11 cellular contexts compared by ENCODE assay signal in the genomic region with DNA sequence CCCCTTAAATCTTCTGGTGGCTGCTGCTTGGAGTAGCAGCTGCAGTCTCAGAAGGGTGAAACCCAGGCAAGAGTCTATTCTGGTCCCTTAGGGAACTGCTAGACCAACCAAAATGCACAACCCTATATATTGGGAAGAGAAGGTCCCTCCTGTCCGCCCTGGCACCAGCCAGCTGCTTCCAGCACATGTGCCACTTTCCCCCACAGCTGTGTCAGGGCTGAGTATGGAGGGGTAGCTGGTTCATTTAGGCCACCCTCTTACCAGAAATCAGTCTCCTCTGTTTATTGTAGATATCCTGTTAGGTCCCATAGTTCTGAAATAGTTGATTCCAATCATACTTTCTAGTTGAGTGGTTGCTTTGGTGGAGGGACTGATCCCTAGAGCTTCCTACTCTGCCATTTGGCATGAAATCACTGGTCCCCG.
A peak's percentile ranks its signal among the peaks of the same experiment; 100 is the strongest.
DNase-seq lines count a peak whose midpoint lies in the region; ATAC-seq, FAIRE-seq and TF ChIP-seq lines count a peak whose summit lies in the region.
"Had no signal": no experiment of that assay in that cellular context is flagged by ENCODE, and none has a peak within 500 bp of the region (broad histone marks: within the 10 kb centered on the region; RNA-seq: fewer than 3 reads in every experiment).

No MANE protein-coding gene starts in this region.

- H3K9me3 Mint-ChIP-seq in MCF 10A (ENCODE audit: unreplicated experiment) (no peaks in the 10 kb centered on the region), activated B cell treated with CpG ODN at 0.5 μM for 24 hours (no peaks in the 10 kb centered on the region)

- no peaks in the 10 kb centered on the region for H3K27me3 ChIP-seq in mammary epithelial cell (ENCODE audit: insufficient read depth, low read length)
- H3K27me3 ChIP-seq in stomach = no peaks in the 10 kb centered on the region
- H3K27me3 ChIP-seq: esophagus squamous epithelium had no signal

- H3K9ac ChIP-seq in mammary epithelial cell (ENCODE audit: insufficient read depth, low read length) = no peak overlapping the region

- no peak overlapping the region for H3K27ac ChIP-seq in mammary epithelial cell (ENCODE audit: insufficient read depth, low read depth, low read length)
- peak overlapping the region in 3 of 5 donors; percentile 30 to 66 (median 57) for H3K27ac ChIP-seq in stomach

- ATAC-seq in activated B cell treated with CpG ODN at 0.5 μM for 24 hours (ENCODE audit: low read depth) = no peak

- H3K4me3 ChIP-seq in mammary epithelial cell (replicated peaks in 1 of 3; ENCODE audit: insufficient read depth in 1 of 3, low read depth in 2 of 3, low read length in 3 of 3) (no peak overlapping the region), stomach (no peak overlapping the region)
- H3K4me3 ChIP-seq: esophagus squamous epithelium had no signal

- WGBS in mammary epithelial cell (ENCODE audit: low coverage, missing lambda C conversion rate) = 50% methylated on average over 2 of the region's 2 CpGs
- 60 to 84% (median 78%) methylated on average over 2 of the region's 2 CpGs for WGBS in stomach, 5 donors

- BruUV-seq in MCF 10A (replicated peaks; lab: Mats Ljungman, UMichigan) (TSS peak; percentile 8), mammary epithelial cell (replicated peaks; lab: Mats Ljungman, UMichigan) (no TSS peak)

- peaks cover 44% of the 10 kb centered on the region for H3K36me3 Mint-ChIP-seq in MCF 10A (ENCODE audit: insufficient read depth, unreplicated experiment)
- peaks cover 43% of the 10 kb centered on the region for H3K36me3 Mint-ChIP-seq in activated B cell treated with CpG ODN at 0.5 μM for 24 hours (ENCODE audit: low read depth)

- in situ Hi-C loops in mammary epithelial cell (cut with MboI; ENCODE audit: low sequenced_read_pairs in 2 of 2) = no loop called here

- no peak for DNase-seq in MCF 10A (ENCODE audit: unreplicated experiment)
- DNase-seq in mammary epithelial cell = no peak
- no peak for DNase-seq in activated B cell treated with CpG ODN at 0.5 μM for 24 hours
- DNase-seq in iPS-NIHi7 (ENCODE audit: extremely low spot score) = peak; percentile 10
- DNase-seq in stomach = no peak
- DNase-seq in urothelium cell line (ENCODE audit: low spot score) = no peak
- DNase-seq in SW480 (ENCODE audit: low spot score) = no peak
- DNase-seq in NCI-H1694 (lab: John Stamatoyannopoulos, UW) = no peak
- DNase-seq: activated naive CD4-positive, alpha-beta T cell treated with Interleukin-2 at 50 U/mL for 16 hours; C1 segment of cervical spinal cord; esophagus squamous epithelium had no signal

- peaks cover 85% of the 10 kb centered on the region for H3K79me2 ChIP-seq in mammary epithelial cell (ENCODE audit: insufficient read depth, low read length)

- POLR2A ChIA-PET in MCF 10A (lab: Yijun Ruan, JAX) (interaction anchor here (0.7 kb wide), 1 partner anchor 786 kb away, joined by 4 read pairs; no protein-coding TSS in a partner anchor), activated B cell treated with CpG ODN at 0.5 μM for 24 hours (lab: Charles Lee) (interaction anchor here (0.6 kb wide), 1 partner anchor 55 kb away, joined by 3 read pairs; no protein-coding TSS in a partner anchor)

- no peak overlapping the region for H3K4me3 Mint-ChIP-seq in MCF 10A (ENCODE audit: unreplicated experiment)
- H3K4me3 Mint-ChIP-seq in activated B cell treated with CpG ODN at 0.5 μM for 24 hours = no peak overlapping the region

- H3K27me3 Mint-ChIP-seq in MCF 10A (ENCODE audit: insufficient read depth, unreplicated experiment) (no peaks in the 10 kb centered on the region), activated B cell treated with CpG ODN at 0.5 μM for 24 hours (no peaks in the 10 kb centered on the region)

- H3K4me1 ChIP-seq in mammary epithelial cell (ENCODE audit: insufficient read depth, low read length) (no peaks in the 10 kb centered on the region), stomach (peaks cover 7 to 68% (median 39%) of the 10 kb centered on the region in 4 donors)

- H3K27ac Mint-ChIP-seq in MCF 10A (ENCODE audit: low read depth, unreplicated experiment) = peak overlapping the region; percentile 27
- H3K27ac Mint-ChIP-seq in activated B cell treated with CpG ODN at 0.5 μM for 24 hours = peak overlapping the region; percentile 37

- intact Hi-C loops in MCF 10A (cut with micrococcal nuclease) (no loop called here), mammary epithelial cell (cut with micrococcal nuclease) (no loop called here), activated B cell treated with CpG ODN at 0.5 μM for 24 hours (cut with micrococcal nuclease) (no loop called here), stomach (cut with DNase I; ENCODE audit: low total_unique reads) (no loop called here)

- no peak overlapping the region for H2AFZ ChIP-seq in mammary epithelial cell (ENCODE audit: low read depth, low read length)

- H3K4me1 Mint-ChIP-seq in MCF 10A (ENCODE audit: insufficient read depth, unreplicated experiment) (peaks cover 30% of the 10 kb centered on the region), activated B cell treated with CpG ODN at 0.5 μM for 24 hours (peaks cover 45% of the 10 kb centered on the region)

- H3K4me2 ChIP-seq in mammary epithelial cell (ENCODE audit: insufficient read depth, low read depth, low read length) = no peak overlapping the region

- TF ChIP-seq EP300 in stomach (IDR thresholded peaks at IDR 0.05) = no peak

- H3K9me3 ChIP-seq in mammary epithelial cell (replicated peaks; ENCODE audit: insufficient read depth, low read length) = no peaks in the 10 kb centered on the region
- H3K9me3 ChIP-seq in stomach = no peaks in the 10 kb centered on the region
- H3K9me3 ChIP-seq: esophagus squamous epithelium had no signal

- CTCF ChIA-PET in MCF 10A (lab: Yijun Ruan, JAX) (interaction anchor here (0.6 kb wide), 1 partner anchor 12 kb away, joined by 3 read pairs; no protein-coding TSS in a partner anchor), mammary epithelial cell (lab: Charles Lee; ENCODE audit: low non-redundant PET) (no interaction called here), activated B cell treated with CpG ODN at 0.5 μM for 24 hours (lab: Charles Lee) (interaction anchor here (0.7 kb wide), 1 partner anchor 28 kb away, joined by 3 read pairs; no protein-coding TSS in a partner anchor)

- no peak for FAIRE-seq in urothelium cell line (lab: Jason Lieb, UNC)

- no peak for TF ChIP-seq CTCF in MCF 10A (IDR thresholded peaks at IDR 0.05; ENCODE audit: unreplicated experiment)
- TF ChIP-seq CTCF in mammary epithelial cell (conservative IDR thresholded peaks at IDR 0.05 in 1 of 2, IDR thresholded peaks at IDR 0.05 in 1 of 2; ENCODE audit: extremely low read depth in 1 of 2, insufficient read depth in 1 of 2, low read depth in 1 of 2, low read length in 2 of 2) = no peak
- TF ChIP-seq CTCF in activated B cell treated with CpG ODN at 0.5 μM for 24 hours (IDR thresholded peaks at IDR 0.05) = no peak
- TF ChIP-seq CTCF in stomach (IDR thresholded peaks at IDR 0.05) = no peak

- dilution Hi-C loops in mammary epithelial cell (cut with HindIII; ENCODE audit: low sequenced_read_pairs) = no loop called here

- no peaks in the 10 kb centered on the region for H4K20me1 ChIP-seq in mammary epithelial cell (ENCODE audit: insufficient read depth, low read length)

- no peak for TF ChIP-seq POLR2A in stomach (IDR thresholded peaks at IDR 0.05)

- H3K36me3 ChIP-seq in mammary epithelial cell (ENCODE audit: insufficient read depth, low read length) (peaks cover 4% of the 10 kb centered on the region), stomach (peaks cover 0 to 8% (median 3%) of the 10 kb centered on the region in 4 donors)
